19 cellular contexts compared by ENCODE assay signal in the genomic region with DNA sequence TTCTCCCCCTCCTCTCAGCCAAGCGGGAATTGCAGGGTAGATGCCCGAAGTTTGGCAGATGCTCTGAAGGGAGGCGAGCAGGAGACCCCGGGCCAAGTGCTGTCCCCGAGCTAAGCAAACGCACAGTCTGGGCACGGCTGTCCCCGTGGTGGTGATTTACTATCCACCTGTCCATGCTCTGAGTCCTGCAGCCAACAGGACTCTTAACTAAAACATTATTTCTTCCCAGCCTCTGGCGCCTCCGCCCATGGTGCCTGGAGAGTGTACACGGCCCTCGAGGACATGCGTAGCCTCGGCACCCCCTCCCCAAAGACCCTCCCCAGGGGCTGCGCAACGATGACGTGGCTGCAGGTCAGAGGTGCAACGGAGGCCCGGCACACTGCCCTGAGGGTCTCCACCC. TPM values are rescaled to one million over a fixed set of nuclear protein-coding genes. Genes with fewer than 3 reads are reported as not detected.
"Had no signal": no experiment of that assay in that cellular context is flagged by ENCODE, and none has a peak within 500 bp of the region (broad histone marks: within the 10 kb centered on the region; RNA-seq: fewer than 3 reads in every experiment).

No MANE protein-coding gene starts in this region.

- H3K9me3 ChIP-seq: SK-N-SH had no signal

- H3K4me2 ChIP-seq: KMS-11, SK-N-SH had no signal

- FAIRE-seq: RCC 7860 had no signal

- DNase-seq: Kasumi-1, MM.1S, NCI-H1092 treated with DMSO at 0.1 percent for 48 hours, NCI-H1436, NCI-H187, NCI-H2029, NCI-H2081 treated with DMSO at 0.1 percent for 48 hours, NCI-H2171, NCI-H226, NCI-H446, NCI-H510A, NCI-H524 treated with DMSO at 0.1 percent for 48 hours, NCI-H774, RPMI8226, SHP77 had no signal

- H3K9ac ChIP-seq: KMS-11, SK-N-SH had no signal

- H3K27ac ChIP-seq: KMS-11 had no signal

RNA-seq across cellular contexts. Expression of gene TINCR, which starts 7.6 kb away (rescaled TPM):
- total RNA-seq: HT-29 had no signal
